26 cellular contexts compared by ENCODE assay signal in the genomic region with DNA sequence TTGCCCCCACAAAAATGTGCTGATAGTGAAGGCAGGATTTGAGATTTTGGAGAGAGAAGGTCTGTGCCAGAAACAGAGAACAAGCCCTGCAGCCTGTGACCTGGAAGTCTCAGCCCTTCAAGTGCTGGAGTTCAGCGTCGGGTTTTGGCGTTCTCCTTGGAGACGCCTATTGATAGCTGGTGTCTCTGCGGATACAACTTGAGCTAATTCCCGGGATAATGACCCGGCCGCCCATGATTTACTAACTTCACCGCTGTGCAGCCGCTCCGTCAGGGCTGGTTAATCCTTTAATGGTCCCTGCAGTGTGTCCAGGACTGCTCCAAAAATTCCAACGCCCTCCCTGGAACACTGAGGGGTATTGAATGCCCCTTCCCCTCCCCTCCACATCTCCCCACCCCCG.
DNase-seq lines count a peak whose midpoint lies in the region; ATAC-seq and TF ChIP-seq lines count a peak whose summit lies in the region.
"Had no signal": no experiment of that assay in that cellular context is flagged by ENCODE, and none has a peak within 500 bp of the region (broad histone marks: within the 10 kb centered on the region; RNA-seq: fewer than 3 reads in every experiment).

No MANE protein-coding gene starts in this region.

- no peak for TF ChIP-seq POLR2A in ovary (IDR thresholded peaks at IDR 0.05)

- intact Hi-C loops in ovary (cut with DNase I) = no loop called here

- no peak for ATAC-seq in HG02884 (IDR thresholded peaks at IDR 0.05; ENCODE audit: unreplicated experiment)
- ATAC-seq: effector memory CD8-positive, alpha-beta T cell; naive thymus-derived CD8-positive, alpha-beta T cell; Panc1; upper lobe of right lung had no signal

- DNase-seq in D341Med (ENCODE audit: low spot score) (peak; percentile 78), NCI-H524 treated with DMSO at 0.1 percent for 48 hours (lab: John Stamatoyannopoulos, UW) (peak; percentile 21), left kidney (ENCODE audit: low read depth, low spot score) (peak; percentile 91), ovary (peak; percentile 30 to 70 (median 47)), NCI-H774 (lab: John Stamatoyannopoulos, UW) (no peak), NCI-H446 (lab: John Stamatoyannopoulos, UW) (no peak)
- DNase-seq: activated CD4-positive, alpha-beta memory T cell treated with anti-CD3 and anti-CD28 coated beads for 36 hours; activated CD4-positive, alpha-beta T cell treated with anti-CD3 and anti-CD28 coated beads for 1 hour; activated naive CD4-positive, alpha-beta T cell treated with Interleukin-2 at 50 U/mL for 16 hours; CD4-positive, alpha-beta T cell; cortex of kidney; DMS 273 treated with DMSO at 0.1 percent for 48 hours; effector memory CD8-positive, alpha-beta T cell; H9; naive thymus-derived CD8-positive, alpha-beta T cell; NCI-H1092 treated with DMSO at 0.1 percent for 48 hours; NCI-H187 treated with DMSO at 0.1 percent for 48 hours; NCI-H510A treated with DMSO at 0.1 percent for 48 hours; SHP77; small intestine; stimulated activated CD4-positive, alpha-beta T cell treated with anti-CD3 and anti-CD28 coated beads, Interleukin-1b, Interleukin-23, amount 100 ng/mL, for 48 hours; stimulated activated naive CD4-positive, alpha-beta T cell treated with Interleukin-2 at 50 U/mL for 16 hours; upper lobe of right lung had no signal

- H3K4me3 ChIP-seq in ovary = no peak overlapping the region
- H3K4me3 ChIP-seq: suprapubic skin, upper lobe of right lung had no signal

- no peaks in the 10 kb centered on the region for H3K27me3 ChIP-seq in ovary
- H3K27me3 ChIP-seq: upper lobe of right lung had no signal

- TF ChIP-seq EP300 in ovary (IDR thresholded peaks at IDR 0.05) = no peak

- no peaks in the 10 kb centered on the region for H3K9me3 ChIP-seq in ovary
- H3K9me3 ChIP-seq: suprapubic skin, upper lobe of right lung had no signal

- H3K4me1 ChIP-seq in ovary (ENCODE audit: insufficient read depth) = peaks cover 3% of the 10 kb centered on the region
- H3K4me1 ChIP-seq: suprapubic skin, upper lobe of right lung had no signal

- TF ChIP-seq CTCF in ovary (IDR thresholded peaks at IDR 0.05) = no peak

- H3K27ac ChIP-seq in ovary = no peak overlapping the region
- H3K27ac ChIP-seq: suprapubic skin, upper lobe of right lung had no signal

- no peaks in the 10 kb centered on the region for H3K36me3 ChIP-seq in ovary
- H3K36me3 ChIP-seq: suprapubic skin, upper lobe of right lung had no signal

- WGBS in ovary, 3 donors = 5 to 6% (median 6%) methylated on average over 13 of the region's 13 CpGs

Comparison
In these comparisons a context has a peak if more than half of its experiments do, and no peak if none do; other contexts are left out.
1. DNase-seq: peak in D341Med (single experiment), NCI-H524 treated with DMSO at 0.1 percent for 48 hours (single experiment), left kidney (single experiment) and ovary (5 of 5); none in NCI-H774 (single experiment) and NCI-H446 (0 of 2).